In genomic region chr5:55597014-55597981, GRCh38 we compare ENCODE assay signal across 8 cellular contexts.
DNase-seq lines count a peak whose midpoint lies in the region; ATAC-seq and TF ChIP-seq lines count a peak whose summit lies in the region.

No MANE protein-coding gene starts in this region.

- no peaks in the 10 kb centered on the region for H3K9me3 ChIP-seq in adipocyte (ENCODE audit: control insufficient read depth, low read length)

- H3K4me3 ChIP-seq in HFF-Myc (replicated peaks; ENCODE audit: low read depth, low read length) (no peak overlapping the region), adipocyte (ENCODE audit: low read length) (peak overlapping the region; percentile 19)

- peak; percentile 92 for DNase-seq in HFF-Myc (ENCODE audit: extremely low read depth, low read depth)
- DNase-seq in adipocyte (ENCODE audit: low read depth) = peak; percentile 68
- peak; percentile 70 for DNase-seq in left ventricle myocardium superior
- DNase-seq in stimulated activated CD4-positive, alpha-beta T cell treated with anti-CD3 and anti-CD28 coated beads, Interleukin-2, amount 100 ng/mL, for 48 hours = no peak
- DNase-seq in posterior cingulate gyrus = no peak

- H3K27ac Mint-ChIP-seq in stimulated activated naive CD8-positive, alpha-beta T cell treated with anti-CD3 and anti-CD28 coated beads, Interleukin-15, Interleukin-2, amounts not matched to agents 100 ng/mL and 50 ng/mL, for 24 hours = peak overlapping the region; percentile 85

- no peaks in the 10 kb centered on the region for H3K27me3 ChIP-seq in adipocyte (replicated peaks; ENCODE audit: control insufficient read depth, insufficient read depth, low read length)

- peak overlapping the region; percentile 72 for H3K9ac ChIP-seq in adipocyte (ENCODE audit: low read length)

- peaks cover 71% of the 10 kb centered on the region for H3K4me1 Mint-ChIP-seq in stimulated activated naive CD8-positive, alpha-beta T cell treated with anti-CD3 and anti-CD28 coated beads, Interleukin-15, Interleukin-2, amounts not matched to agents 100 ng/mL and 50 ng/mL, for 24 hours (ENCODE audit: low read depth)

- intact Hi-C loops in left ventricle myocardium superior (cut with micrococcal nuclease) = no loop called here
- intact Hi-C loops in posterior cingulate gyrus (cut with DNase I) = no loop called here

- H3K4me1 ChIP-seq in adipocyte (ENCODE audit: control insufficient read depth, insufficient read depth, low read length) = peaks cover 51% of the 10 kb centered on the region

- H3K9me3 Mint-ChIP-seq in stimulated activated naive CD8-positive, alpha-beta T cell treated with anti-CD3 and anti-CD28 coated beads, Interleukin-15, Interleukin-2, amounts not matched to agents 100 ng/mL and 50 ng/mL, for 24 hours = peaks cover 3% of the 10 kb centered on the region

- no peak overlapping the region for H3K4me3 Mint-ChIP-seq in stimulated activated naive CD8-positive, alpha-beta T cell treated with anti-CD3 and anti-CD28 coated beads, Interleukin-15, Interleukin-2, amounts not matched to agents 100 ng/mL and 50 ng/mL, for 24 hours

- no peaks in the 10 kb centered on the region for H3K27me3 Mint-ChIP-seq in stimulated activated naive CD8-positive, alpha-beta T cell treated with anti-CD3 and anti-CD28 coated beads, Interleukin-15, Interleukin-2, amounts not matched to agents 100 ng/mL and 50 ng/mL, for 24 hours

- ATAC-seq in left ventricle myocardium superior (peak; percentile 19), GM21737 (IDR thresholded peaks at IDR 0.05; ENCODE audit: unreplicated experiment) (no peak), GM19023 (IDR thresholded peaks at IDR 0.05; ENCODE audit: unreplicated experiment) (no peak)

- H3K36me3 ChIP-seq in adipocyte (ENCODE audit: control insufficient read depth, insufficient read depth, low read length, severe bottlenecking) = no peaks in the 10 kb centered on the region

- H3K36me3 Mint-ChIP-seq in stimulated activated naive CD8-positive, alpha-beta T cell treated with anti-CD3 and anti-CD28 coated beads, Interleukin-15, Interleukin-2, amounts not matched to agents 100 ng/mL and 50 ng/mL, for 24 hours (ENCODE audit: low read depth) = no peaks in the 10 kb centered on the region

- TF ChIP-seq CTCF in HFF-Myc (IDR thresholded peaks at IDR 0.05; ENCODE audit: low read depth, low read length, missing control alignments) = no peak

Comparison
In these comparisons a context has a peak if more than half of its experiments do, and no peak if none do; other contexts are left out.
1. DNase-seq: peak in HFF-Myc (single experiment), adipocyte (single experiment) and left ventricle myocardium superior (single experiment); none in stimulated activated CD4-positive, alpha-beta T cell treated with anti-CD3 and anti-CD28 coated beads, Interleukin-2, amount 100 ng/mL, for 48 hours (0 of 2) and posterior cingulate gyrus (0 of 10).